8 cellular contexts compared by ENCODE assay signal in genomic region chr9:36928670-36929349, GRCh38.
A peak's percentile ranks its signal among the peaks of the same experiment; 100 is the strongest.
DNase-seq lines count a peak whose midpoint lies in the region; ATAC-seq, FAIRE-seq and TF ChIP-seq lines count a peak whose summit lies in the region.

No MANE protein-coding gene starts in this region.

- H3K4me1 Mint-ChIP-seq in natural killer cell treated with Interleukin-12 subunit alpha and Interleukin-12 subunit beta and Interleukin-15 and Interleukin-18, amount 100 ng/mL, for 72 hours (ENCODE audit: low read depth in 2 of 2): peaks cover 28 to 34% of the 10 kb centered on the region in 2 donors
- H3K4me1 Mint-ChIP-seq in natural killer cell (peaks cover 0 to 4% of the 10 kb centered on the region in 2 donors), astrocyte (ENCODE audit: low read depth, unreplicated experiment) (peaks cover 20% of the 10 kb centered on the region)
- peaks cover 0 to 35% (median 0%) of the 10 kb centered on the region in 7 donors for H3K4me1 Mint-ChIP-seq in naive thymus-derived CD4-positive, alpha-beta T cell

- H3K4me3 Mint-ChIP-seq in natural killer cell treated with Interleukin-12 subunit alpha and Interleukin-12 subunit beta and Interleukin-15 and Interleukin-18, amount 100 ng/mL, for 72 hours: peak overlapping the region; percentile 64
- H3K4me3 Mint-ChIP-seq in natural killer cell (no peak overlapping the region), astrocyte (ENCODE audit: unreplicated experiment) (no peak overlapping the region)
- peak overlapping the region in 1 of 10 donors; percentile 64 for H3K4me3 Mint-ChIP-seq in naive thymus-derived CD4-positive, alpha-beta T cell

- CTCF ChIA-PET in naive thymus-derived CD4-positive, alpha-beta T cell (lab: Charles Lee): no interaction called here

- H3K27ac Mint-ChIP-seq in natural killer cell treated with Interleukin-12 subunit alpha and Interleukin-12 subunit beta and Interleukin-15 and Interleukin-18, amount 100 ng/mL, for 72 hours: peak overlapping the region; percentile 73 to 84
- H3K27ac Mint-ChIP-seq in natural killer cell (no peak overlapping the region), astrocyte (ENCODE audit: unreplicated experiment) (no peak overlapping the region)
- H3K27ac Mint-ChIP-seq in naive thymus-derived CD4-positive, alpha-beta T cell: peak overlapping the region in 1 of 9 donors; percentile 83

- no peak overlapping the region for H3K27ac ChIP-seq in astrocyte (ENCODE audit: low read depth, low read length)
- no peak overlapping the region for H3K27ac ChIP-seq in naive thymus-derived CD4-positive, alpha-beta T cell (ENCODE audit: low read depth, low read length)

- peaks cover 10% of the 10 kb centered on the region for H3K4me1 ChIP-seq in astrocyte (ENCODE audit: insufficient read depth, low read length)
- H3K4me1 ChIP-seq in naive thymus-derived CD4-positive, alpha-beta T cell (ENCODE audit: control insufficient read depth in 2 of 2, insufficient read depth in 2 of 2, low read length in 2 of 2): no peaks in the 10 kb centered on the region

- no peak for FAIRE-seq in astrocyte (lab: Jason Lieb, UNC)

- H3K27me3 Mint-ChIP-seq in natural killer cell treated with Interleukin-12 subunit alpha and Interleukin-12 subunit beta and Interleukin-15 and Interleukin-18, amount 100 ng/mL, for 72 hours: peaks cover 17 to 21% of the 10 kb centered on the region in 2 donors
- H3K27me3 Mint-ChIP-seq in natural killer cell (ENCODE audit: low read depth in 2 of 2) (peaks cover 19 to 20% of the 10 kb centered on the region in 2 donors), astrocyte (ENCODE audit: low read depth, unreplicated experiment) (peaks cover 28% of the 10 kb centered on the region)
- peaks cover 0 to 21% (median 6%) of the 10 kb centered on the region in 5 donors for H3K27me3 Mint-ChIP-seq in naive thymus-derived CD4-positive, alpha-beta T cell

- H3K27me3 ChIP-seq in astrocyte (ENCODE audit: insufficient read depth, low read length): peaks cover 31% of the 10 kb centered on the region
- no peaks in the 10 kb centered on the region for H3K27me3 ChIP-seq in naive thymus-derived CD4-positive, alpha-beta T cell (ENCODE audit: control insufficient read depth in 2 of 2, insufficient read depth in 2 of 2, low read length in 2 of 2)

- intact Hi-C loops in natural killer cell (cut with micrococcal nuclease): no loop called here
- intact Hi-C loops in naive thymus-derived CD4-positive, alpha-beta T cell (cut with micrococcal nuclease): no loop called here

- peaks cover 3% of the 10 kb centered on the region for H3K9me3 Mint-ChIP-seq in natural killer cell treated with Interleukin-12 subunit alpha and Interleukin-12 subunit beta and Interleukin-15 and Interleukin-18, amount 100 ng/mL, for 72 hours
- H3K9me3 Mint-ChIP-seq in natural killer cell (peaks cover 3% of the 10 kb centered on the region in 2 donors), astrocyte (ENCODE audit: unreplicated experiment) (peaks cover 3% of the 10 kb centered on the region)
- peaks cover 0 to 11% (median 3%) of the 10 kb centered on the region in 11 donors for H3K9me3 Mint-ChIP-seq in naive thymus-derived CD4-positive, alpha-beta T cell

- POLR2A ChIA-PET in naive thymus-derived CD4-positive, alpha-beta T cell (lab: Charles Lee): no interaction called here

- no peak for DNase-seq in natural killer cell treated with Interleukin-12 subunit alpha and Interleukin-12 subunit beta and Interleukin-15 and Interleukin-18, amount 100 ng/mL, for 72 hours (ENCODE audit: low spot score)
- DNase-seq in natural killer cell (no peak), astrocyte (ENCODE audit: low read depth) (peak; percentile 88), DMS53 treated with DMSO at 0.1 percent for 48 hours (lab: John Stamatoyannopoulos, UW; ENCODE audit: unreplicated experiment) (no peak), NCI-H2081 (lab: John Stamatoyannopoulos, UW) (no peak)
- peak; percentile 28 for DNase-seq in stimulated activated naive CD8-positive, alpha-beta T cell treated with anti-CD3 and anti-CD28 coated beads, Interleukin-15, Interleukin-2, amounts not matched to agents 100 U/mL and 50 U/mL, for 24 hours
- no peak for DNase-seq in naive thymus-derived CD4-positive, alpha-beta T cell

- H3K9ac ChIP-seq in astrocyte (ENCODE audit: low read length): no peak overlapping the region

- no peaks in the 10 kb centered on the region for H3K79me2 ChIP-seq in astrocyte (ENCODE audit: insufficient read depth, low read length)

- peak; percentile 77 to 81 for ATAC-seq in natural killer cell treated with Interleukin-12 subunit alpha and Interleukin-12 subunit beta and Interleukin-15 and Interleukin-18, amount 100 ng/mL, for 72 hours
- ATAC-seq in natural killer cell (no peak), HG03457 (IDR thresholded peaks at IDR 0.05; ENCODE audit: unreplicated experiment) (peak; percentile 62)
- ATAC-seq in stimulated activated naive CD8-positive, alpha-beta T cell treated with anti-CD3 and anti-CD28 coated beads, Interleukin-15, Interleukin-2, amounts not matched to agents 100 U/mL and 50 U/mL, for 24 hours: peak; percentile 71
- ATAC-seq in naive thymus-derived CD4-positive, alpha-beta T cell: no peak

- no peak for TF ChIP-seq CTCF in natural killer cell (IDR thresholded peaks at IDR 0.05)
- TF ChIP-seq CTCF in astrocyte (IDR thresholded peaks at IDR 0.05; ENCODE audit: insufficient read depth, low read depth, low read length): no peak

- H3K36me3 ChIP-seq in astrocyte (ENCODE audit: insufficient read depth, low read length): no peaks in the 10 kb centered on the region
- no peaks in the 10 kb centered on the region for H3K36me3 ChIP-seq in naive thymus-derived CD4-positive, alpha-beta T cell (ENCODE audit: control insufficient read depth in 2 of 3, insufficient read depth in 3 of 3, low read length in 3 of 3)

- H3K36me3 Mint-ChIP-seq in natural killer cell treated with Interleukin-12 subunit alpha and Interleukin-12 subunit beta and Interleukin-15 and Interleukin-18, amount 100 ng/mL, for 72 hours: peaks cover 5% of the 10 kb centered on the region
- no peaks in the 10 kb centered on the region for H3K36me3 Mint-ChIP-seq in natural killer cell
- H3K36me3 Mint-ChIP-seq in astrocyte (ENCODE audit: low read depth, unreplicated experiment): no peaks in the 10 kb centered on the region
- H3K36me3 Mint-ChIP-seq in naive thymus-derived CD4-positive, alpha-beta T cell: peaks cover 0 to 4% (median 3%) of the 10 kb centered on the region in 5 donors

- H3K9me3 ChIP-seq in astrocyte (ENCODE audit: insufficient read depth, low read depth, low read length): no peaks in the 10 kb centered on the region
- H3K9me3 ChIP-seq in naive thymus-derived CD4-positive, alpha-beta T cell (ENCODE audit: control insufficient read depth in 2 of 3, low read length in 3 of 3): no peaks in the 10 kb centered on the region

- no peak overlapping the region for H2AFZ ChIP-seq in astrocyte (ENCODE audit: low read depth, low read length)

- H3K4me2 ChIP-seq in astrocyte (ENCODE audit: low read length): peak overlapping the region; percentile 7

- H3K4me3 ChIP-seq in astrocyte (ENCODE audit: insufficient read depth, low read depth, low read length): no peak overlapping the region
- no peak overlapping the region for H3K4me3 ChIP-seq in naive thymus-derived CD4-positive, alpha-beta T cell (ENCODE audit: low read length)

- H4K20me1 ChIP-seq in astrocyte (ENCODE audit: insufficient read depth, low read length): peaks cover 5% of the 10 kb centered on the region

Comparison
In these comparisons a context has a peak if more than half of its experiments do, and no peak if none do; other contexts are left out.
1. ATAC-seq: peak in natural killer cell treated with Interleukin-12 subunit alpha and Interleukin-12 subunit beta and Interleukin-15 and Interleukin-18, amount 100 ng/mL, for 72 hours (2 of 2), HG03457 (single experiment) and stimulated activated naive CD8-positive, alpha-beta T cell treated with anti-CD3 and anti-CD28 coated beads, Interleukin-15, Interleukin-2, amounts not matched to agents 100 U/mL and 50 U/mL, for 24 hours (single experiment); none in natural killer cell (0 of 3) and naive thymus-derived CD4-positive, alpha-beta T cell (single experiment).
2. H3K27ac Mint-ChIP-seq: peak in natural killer cell treated with Interleukin-12 subunit alpha and Interleukin-12 subunit beta and Interleukin-15 and Interleukin-18, amount 100 ng/mL, for 72 hours (2 of 2); none in natural killer cell (0 of 2) and astrocyte (single experiment).
3. DNase-seq: peak in astrocyte (single experiment) and stimulated activated naive CD8-positive, alpha-beta T cell treated with anti-CD3 and anti-CD28 coated beads, Interleukin-15, Interleukin-2, amounts not matched to agents 100 U/mL and 50 U/mL, for 24 hours (single experiment); none in natural killer cell treated with Interleukin-12 subunit alpha and Interleukin-12 subunit beta and Interleukin-15 and Interleukin-18, amount 100 ng/mL, for 72 hours (single experiment), natural killer cell (single experiment), DMS53 treated with DMSO at 0.1 percent for 48 hours (single experiment), NCI-H2081 (0 of 2) and naive thymus-derived CD4-positive, alpha-beta T cell (0 of 9).